26 cellular contexts compared by ENCODE assay signal in the genomic region with DNA sequence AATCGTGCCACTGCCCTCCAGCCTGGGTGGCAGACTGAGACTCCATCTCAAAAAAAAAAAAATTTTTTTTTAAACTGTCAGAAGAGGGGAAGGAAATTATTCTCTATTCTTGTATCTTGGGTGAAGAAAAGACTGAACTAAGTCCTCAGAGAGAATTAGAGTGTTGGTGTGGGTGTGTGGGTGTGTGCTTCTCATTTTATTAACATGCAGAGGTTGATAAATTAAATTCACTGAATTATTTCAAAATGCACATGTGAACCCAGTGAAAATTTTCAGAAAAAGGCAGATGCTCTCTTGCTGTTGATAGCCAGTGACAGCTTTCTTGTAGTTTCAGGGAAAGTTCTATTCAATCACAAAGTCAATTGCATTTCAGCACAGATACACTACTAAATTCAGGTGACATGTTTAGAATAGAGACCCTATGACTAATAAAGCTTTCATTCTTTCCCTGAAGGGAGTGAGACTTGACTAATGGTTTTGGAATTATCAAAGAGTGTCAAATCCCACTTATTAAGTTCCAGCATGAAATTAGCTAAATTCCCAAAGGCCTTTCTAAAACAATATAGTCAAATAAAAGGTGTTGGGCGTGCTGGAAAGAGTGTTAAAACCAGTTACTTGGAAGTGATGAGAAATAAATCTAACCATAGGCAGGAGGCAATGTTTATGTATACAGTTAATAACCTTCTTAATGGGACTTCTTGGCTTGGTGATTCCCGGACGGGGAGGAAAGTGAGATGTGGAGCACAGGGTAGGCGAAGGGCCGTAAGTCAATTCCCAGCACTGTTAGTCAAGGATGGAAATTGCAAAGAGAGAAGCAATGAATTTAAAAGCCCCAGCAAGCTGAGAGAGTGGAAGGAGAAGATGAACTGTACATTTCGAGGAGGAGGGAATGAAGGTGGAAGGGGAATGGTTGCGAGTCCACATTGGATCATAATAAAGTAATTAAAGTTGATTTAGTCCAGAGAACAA.
DNase-seq lines count a peak whose midpoint lies in the region; ATAC-seq, FAIRE-seq and TF ChIP-seq lines count a peak whose summit lies in the region.
"Had no signal": no experiment of that assay in that cellular context is flagged by ENCODE, and none has a peak within 500 bp of the region (broad histone marks: within the 10 kb centered on the region; RNA-seq: fewer than 3 reads in every experiment).

No MANE protein-coding gene starts in this region.

- peaks cover 33% of the 10 kb centered on the region for H3K4me1 Mint-ChIP-seq in astrocyte (ENCODE audit: low read depth, unreplicated experiment)

- H3K27ac ChIP-seq in SK-N-SH (ENCODE audit: low read depth in 2 of 2, low read length in 1 of 2) (no peak overlapping the region), astrocyte (ENCODE audit: low read depth, low read length) (peak overlapping the region; percentile 0), smooth muscle cell (ENCODE audit: low read depth) (peak overlapping the region; percentile 6), coronary artery (no peak overlapping the region)
- H3K27ac ChIP-seq: 22Rv1, HL-60 had no signal

- H3K36me3 Mint-ChIP-seq in astrocyte (ENCODE audit: low read depth, unreplicated experiment) = no peaks in the 10 kb centered on the region
- H3K36me3 Mint-ChIP-seq: naive thymus-derived CD8-positive, alpha-beta T cell; T-cell had no signal

- H3F3A ChIP-seq in SK-N-SH (replicated peaks; ENCODE audit: insufficient read depth) (no peaks in the 10 kb centered on the region), smooth muscle cell (ENCODE audit: low read depth) (no peaks in the 10 kb centered on the region)

- no peaks in the 10 kb centered on the region for H3K9me2 ChIP-seq in SK-N-SH

- TF ChIP-seq CTCF in SK-N-SH (IDR thresholded peaks at IDR 0.05) (no peak), astrocyte (IDR thresholded peaks at IDR 0.05; ENCODE audit: insufficient read depth, low read depth, low read length) (no peak), kidney epithelial cell (IDR thresholded peaks at IDR 0.05; ENCODE audit: insufficient read depth, low read length, poor library complexity, severe bottlenecking) (no peak), smooth muscle cell (IDR thresholded peaks at IDR 0.05; ENCODE audit: borderline replicate concordance, insufficient read depth, poor library complexity, severe bottlenecking) (no peak), coronary artery (IDR thresholded peaks at IDR 0.05) (no peak)

- H3K9me3 ChIP-seq in SK-N-SH (no peaks in the 10 kb centered on the region), astrocyte (ENCODE audit: insufficient read depth, low read depth, low read length) (no peaks in the 10 kb centered on the region), smooth muscle cell (replicated peaks; ENCODE audit: low read depth) (no peaks in the 10 kb centered on the region)
- H3K9me3 ChIP-seq: BE2C had no signal

- H4K20me1 ChIP-seq in SK-N-SH (ENCODE audit: insufficient read depth) (no peaks in the 10 kb centered on the region), astrocyte (ENCODE audit: insufficient read depth, low read length) (no peaks in the 10 kb centered on the region), smooth muscle cell (ENCODE audit: low read depth) (no peaks in the 10 kb centered on the region)

- no peak for TF ChIP-seq EP300 in SK-N-SH (IDR thresholded peaks at IDR 0.05; ENCODE audit: borderline replicate concordance in 1 of 2, low read depth in 1 of 2, low read length in 1 of 2)

- H3K4me1 ChIP-seq in SK-N-SH (ENCODE audit: control insufficient read depth in 1 of 2, insufficient read depth in 2 of 2, low read depth in 1 of 2, low read length in 1 of 2) = peaks cover 0 to 4% of the 10 kb centered on the region in 2 experiments; a peak in 1 of 4 replicates
- H3K4me1 ChIP-seq in astrocyte (ENCODE audit: insufficient read depth, low read length) = peaks cover 48% of the 10 kb centered on the region
- peaks cover 28% of the 10 kb centered on the region for H3K4me1 ChIP-seq in smooth muscle cell (ENCODE audit: low read depth)

- FAIRE-seq in astrocyte (lab: Jason Lieb, UNC) (no peak), HTR-8/SVneo (lab: Jason Lieb, UNC) (no peak)
- FAIRE-seq: colon, endometrium, GM19239, kidney had no signal

- peaks cover 2% of the 10 kb centered on the region for H3K27me3 Mint-ChIP-seq in astrocyte (ENCODE audit: low read depth, unreplicated experiment)
- H3K27me3 Mint-ChIP-seq: naive thymus-derived CD8-positive, alpha-beta T cell; T-cell had no signal

- ATAC-seq in SK-N-SH treated with all-trans-retinoic acid at 6 μM for 48 hours (no peak), HG02981 (IDR thresholded peaks at IDR 0.05; ENCODE audit: unreplicated experiment) (no peak)
- ATAC-seq: naive thymus-derived CD8-positive, alpha-beta T cell; T-cell had no signal

- H3K27me3 ChIP-seq in SK-N-SH (ENCODE audit: insufficient read depth) (no peaks in the 10 kb centered on the region), astrocyte (ENCODE audit: insufficient read depth, low read length) (no peaks in the 10 kb centered on the region), kidney epithelial cell (ENCODE audit: control insufficient read depth, insufficient read depth, low read length) (no peaks in the 10 kb centered on the region), smooth muscle cell (ENCODE audit: low read depth) (peaks cover 11% of the 10 kb centered on the region)
- H3K27me3 ChIP-seq: BE2C had no signal

- H2AFZ ChIP-seq in SK-N-SH (ENCODE audit: low read depth) = no peak overlapping the region
- no peak overlapping the region for H2AFZ ChIP-seq in astrocyte (ENCODE audit: low read depth, low read length)
- H2AFZ ChIP-seq in smooth muscle cell (ENCODE audit: low read depth) = no peak overlapping the region

- H3K4me3 Mint-ChIP-seq in astrocyte (ENCODE audit: unreplicated experiment) = no peak overlapping the region
- H3K4me3 Mint-ChIP-seq: naive thymus-derived CD8-positive, alpha-beta T cell; T-cell had no signal

- H3K79me2 ChIP-seq in SK-N-SH (ENCODE audit: insufficient read depth) = no peaks in the 10 kb centered on the region
- no peaks in the 10 kb centered on the region for H3K79me2 ChIP-seq in astrocyte (ENCODE audit: insufficient read depth, low read length)
- no peaks in the 10 kb centered on the region for H3K79me2 ChIP-seq in smooth muscle cell (ENCODE audit: low read depth)

- peak overlapping the region; percentile 89 for H3K27ac Mint-ChIP-seq in astrocyte (ENCODE audit: unreplicated experiment)
- H3K27ac Mint-ChIP-seq: naive thymus-derived CD8-positive, alpha-beta T cell; T-cell had no signal

- no peak overlapping the region for H3K4me3 ChIP-seq in SK-N-SH (ENCODE audit: low read depth in 2 of 2, low read length in 1 of 2)
- H3K4me3 ChIP-seq in astrocyte (ENCODE audit: insufficient read depth, low read depth, low read length) = peak overlapping the region; percentile 15
- H3K4me3 ChIP-seq in kidney epithelial cell (ENCODE audit: low read depth, low read length) = no peak overlapping the region
- H3K4me3 ChIP-seq in smooth muscle cell = no peak overlapping the region
- no peak overlapping the region for H3K4me3 ChIP-seq in coronary artery

- CTCF ChIA-PET in SK-N-SH (lab: Yijun Ruan, JAX) = no interaction called here

- H3K9ac ChIP-seq in SK-N-SH (no peak overlapping the region), astrocyte (ENCODE audit: low read length) (no peak overlapping the region), smooth muscle cell (ENCODE audit: low read depth) (no peak overlapping the region)

- WGBS in SK-N-SH (ENCODE audit: low lambda C conversion rate) = 91% methylated on average over 8 of the region's 8 CpGs
- WGBS in smooth muscle cell (ENCODE audit: low lambda C conversion rate) = 83% methylated on average over 8 of the region's 8 CpGs

- POLR2A ChIA-PET in SK-N-SH (lab: Yijun Ruan, JAX) = no interaction called here

- no peaks in the 10 kb centered on the region for H3K36me3 ChIP-seq in SK-N-SH (replicated peaks in 1 of 2; ENCODE audit: control insufficient read depth in 1 of 2, insufficient read depth in 2 of 2, low read length in 1 of 2)
- H3K36me3 ChIP-seq in astrocyte (ENCODE audit: insufficient read depth, low read length) = no peaks in the 10 kb centered on the region
- H3K36me3 ChIP-seq in kidney epithelial cell (ENCODE audit: control insufficient read depth, insufficient read depth, low read length) = no peaks in the 10 kb centered on the region
- no peaks in the 10 kb centered on the region for H3K36me3 ChIP-seq in smooth muscle cell (ENCODE audit: low read depth)
- H3K36me3 ChIP-seq: BE2C had no signal

- DNase-seq in SK-N-SH = no peak
- DNase-seq in astrocyte (ENCODE audit: low read depth) = peak; percentile 39
- DNase-seq in kidney epithelial cell (ENCODE audit: low read depth) = peak; percentile 41
- DNase-seq in smooth muscle cell (lab: John Stamatoyannopoulos, UW; ENCODE audit: unreplicated experiment) = no peak
- DNase-seq in HTR-8/SVneo (ENCODE audit: insufficient read length, low spot score) = no peak
- no peak for DNase-seq in coronary artery (ENCODE audit: low spot score)
- DNase-seq: BE2C; GF-D8; H7; hippocampal formation; KBM-7; kidney; mesenchymal stem cell; naive thymus-derived CD8-positive, alpha-beta T cell; NCI-H1092; NCI-H2081 treated with DMSO at 0.1 percent for 48 hours; NCI-H524; stimulated activated CD4-positive, alpha-beta T cell treated with anti-CD3 and anti-CD28 coated beads, Interleukin-4, amount 100 ng/mL, for 24 hours; T-cell had no signal

- no peak for TF ChIP-seq RAD21 in SK-N-SH (IDR thresholded peaks at IDR 0.05; ENCODE audit: low read length)

- H3K4me2 ChIP-seq in SK-N-SH (no peak overlapping the region), astrocyte (ENCODE audit: low read length) (peak overlapping the region; percentile 17), smooth muscle cell (no peak overlapping the region)

- no peaks in the 10 kb centered on the region for H3K9me3 Mint-ChIP-seq in astrocyte (ENCODE audit: unreplicated experiment)
- H3K9me3 Mint-ChIP-seq: naive thymus-derived CD8-positive, alpha-beta T cell had no signal

TF ChIP-seq in SK-N-SH treated with all-trans-retinoic acid at 6 μM for 48 hours, 23 proteins besides CTCF, POLR2A, EP300 and RAD21 (continues in another document):
- no peak for TF ChIP-seq RARB (CRISPR knock-in tag; IDR thresholded peaks at IDR 0.05)
- no peak for TF ChIP-seq CREB5 (CRISPR knock-in tag; IDR thresholded peaks at IDR 0.05; ENCODE audit: low read depth)

Comparison
In these comparisons a context has a peak if more than half of its experiments do, and no peak if none do; other contexts are left out.
1. DNase-seq: peak in astrocyte (single experiment) and kidney epithelial cell (single experiment); none in SK-N-SH (single experiment), smooth muscle cell (single experiment), HTR-8/SVneo (single experiment) and coronary artery (single experiment).
2. H3K27ac ChIP-seq: peak in astrocyte (single experiment) and smooth muscle cell (single experiment); none in SK-N-SH (0 of 2) and coronary artery (0 of 2).